2 cellular contexts compared by ENCODE assay signal in genomic region chr3:24504765-24505164, GRCh38.
TF ChIP-seq lines count a peak whose summit lies in the region.

No MANE protein-coding gene starts in this region.

TF ChIP-seq in HepG2, 621 proteins besides CTCF, POLR2A, EP300 and RAD21:
- TF ChIP-seq YEATS2 (CRISPR knock-in tag; IDR thresholded peaks at IDR 0.05; ENCODE audit: borderline replicate concordance) (no peak), ATF7 (IDR thresholded peaks at IDR 0.05) (peak; percentile 45), ATF7 (CRISPR knock-in tag; IDR thresholded peaks at IDR 0.05) (no peak), ZNF713 (CRISPR knock-in tag; IDR thresholded peaks at IDR 0.05) (no peak), ZBED4 (CRISPR knock-in tag; IDR thresholded peaks at IDR 0.05; ENCODE audit: borderline replicate concordance) (no peak), XBP1 (CRISPR knock-in tag; IDR thresholded peaks at IDR 0.05) (no peak), ZSCAN31 (CRISPR knock-in tag; IDR thresholded peaks at IDR 0.05; ENCODE audit: low read depth) (no peak), ZNF124 (CRISPR knock-in tag; IDR thresholded peaks at IDR 0.05) (no peak), ZNF614 (CRISPR knock-in tag; IDR thresholded peaks at IDR 0.05; ENCODE audit: borderline replicate concordance) (no peak), TIGD3 (CRISPR knock-in tag; IDR thresholded peaks at IDR 0.05; ENCODE audit: borderline replicate concordance) (no peak), CREB1 (IDR thresholded peaks at IDR 0.05) (peak; percentile 72), CREB1 (CRISPR knock-in tag; IDR thresholded peaks at IDR 0.05) (no peak)

TF ChIP-seq in K562, 482 proteins besides CTCF, POLR2A, EP300 and RAD21 (continues in another document):
- TF ChIP-seq CREB1 (IDR thresholded peaks at IDR 0.05): peak; percentile 72
- TF ChIP-seq CREB1 (CRISPR knock-in tag; IDR thresholded peaks at IDR 0.05): peak; percentile 45
- TF ChIP-seq RFX7 (CRISPR knock-in tag; IDR thresholded peaks at IDR 0.05): no peak
- 0 out of 2 replicates have a peak, but pooled peaks have one; percentile 39 for TF ChIP-seq EHMT2 (IDR thresholded peaks at IDR 0.05)
- no peak for TF ChIP-seq TSHZ1 (CRISPR knock-in tag; IDR thresholded peaks at IDR 0.05)
- TF ChIP-seq ZNF347 (CRISPR knock-in tag; IDR thresholded peaks at IDR 0.05; ENCODE audit: low read depth): no peak
- 0 out of 2 replicates have a peak, but pooled peaks have one; percentile 28 for TF ChIP-seq MYBL2 (IDR thresholded peaks at IDR 0.05; ENCODE audit: low read depth)
- no peak for TF ChIP-seq MYBL2 (CRISPR knock-in tag; IDR thresholded peaks at IDR 0.05; ENCODE audit: borderline replicate concordance)
- TF ChIP-seq CXXC5 (CRISPR knock-in tag; IDR thresholded peaks at IDR 0.05): no peak
- no peak for TF ChIP-seq ZNF766 (CRISPR knock-in tag; conservative IDR thresholded peaks at IDR 0.05)
- no peak for TF ChIP-seq GTF2A2 (tag; IDR thresholded peaks at IDR 0.05)
- TF ChIP-seq ZHX1 (conservative IDR thresholded peaks at IDR 0.05; ENCODE audit: low read length): no peak
- TF ChIP-seq ATF1 (CRISPR knock-in tag; IDR thresholded peaks at IDR 0.05): no peak
- TF ChIP-seq ATF1 (tag; IDR thresholded peaks at IDR 0.05): peak; percentile 37; the same call in 1 of the 2 replicates
- no peak for TF ChIP-seq ZNF3 (CRISPR knock-in tag; IDR thresholded peaks at IDR 0.05)
- TF ChIP-seq CSDE1 (IDR thresholded peaks at IDR 0.05): no peak
- TF ChIP-seq HEY1 (CRISPR knock-in tag; IDR thresholded peaks at IDR 0.05; ENCODE audit: borderline replicate concordance): no peak
- TF ChIP-seq HDGF (IDR thresholded peaks at IDR 0.05): no peak
- TF ChIP-seq STAT6 (CRISPR knock-in tag; IDR thresholded peaks at IDR 0.05): no peak
- no peak for TF ChIP-seq E2F4 (CRISPR knock-in tag; IDR thresholded peaks at IDR 0.05; ENCODE audit: low read depth)
- TF ChIP-seq IRF2 (CRISPR knock-in tag; IDR thresholded peaks at IDR 0.05): no peak
- no peak for TF ChIP-seq ZNF311 (CRISPR knock-in tag; IDR thresholded peaks at IDR 0.05)
- TF ChIP-seq E4F1 (CRISPR knock-in tag; IDR thresholded peaks at IDR 0.05; ENCODE audit: borderline replicate concordance): no peak
- no peak for TF ChIP-seq REST (CRISPR knock-in tag; IDR thresholded peaks at IDR 0.05; ENCODE audit: low read depth)
- no peak for TF ChIP-seq CREB3L1 (IDR thresholded peaks at IDR 0.05; ENCODE audit: borderline replicate concordance, low read depth)
- no peak for TF ChIP-seq CHD4 (IDR thresholded peaks at IDR 0.05; ENCODE audit: insufficient read depth, insufficient replicate concordance, low read depth, low read length, poor library complexity, severe bottlenecking)
- no peak for TF ChIP-seq ZNF609 (CRISPR knock-in tag; IDR thresholded peaks at IDR 0.05; ENCODE audit: borderline replicate concordance)
- no peak for TF ChIP-seq HNRNPUL1 (IDR thresholded peaks at IDR 0.05; ENCODE audit: low read length)
- TF ChIP-seq ZNF354B (CRISPR knock-in tag; IDR thresholded peaks at IDR 0.05): no peak
- no peak for TF ChIP-seq HDAC1 (IDR thresholded peaks at IDR 0.05)
- TF ChIP-seq ZNF143 (CRISPR knock-in tag; IDR thresholded peaks at IDR 0.05): no peak
